Comparison of ENCODE assay signal across 21 cellular contexts in the genomic region with DNA sequence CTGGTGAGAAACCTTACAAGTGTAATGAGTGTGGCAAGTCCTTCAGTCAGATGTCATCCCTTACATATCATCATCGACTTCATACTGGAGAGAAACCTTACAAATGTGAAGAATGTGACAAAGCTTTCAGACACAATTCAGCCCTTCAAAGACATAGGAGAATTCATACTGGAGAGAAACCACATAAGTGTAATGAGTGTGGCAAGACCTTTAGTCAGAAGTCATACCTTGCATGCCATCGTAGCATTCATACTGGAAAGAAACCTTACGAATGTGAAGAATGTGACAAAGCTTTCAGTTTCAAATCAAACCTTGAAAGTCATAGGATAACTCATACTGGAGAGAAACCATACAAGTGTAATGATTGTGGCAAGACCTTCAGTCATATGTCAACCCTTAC.
"Had no signal": no experiment of that assay in that cellular context is flagged by ENCODE, and none has a peak within 500 bp of the region (broad histone marks: within the 10 kb centered on the region; RNA-seq: fewer than 3 reads in every experiment).

No MANE protein-coding gene starts in this region.

- ATAC-seq: activated CD8-positive, alpha-beta T cell treated with anti-CD3 and anti-CD28 coated beads for 36 hours; activated T-cell treated with anti-CD3 and anti-CD28 coated beads, Interleukin-2, amount 50 U/mL, for 4 hours; body of pancreas; gastroesophageal sphincter; mucosa of descending colon; right cardiac atrium had no signal

- H3K27me3 ChIP-seq: body of pancreas, colonic mucosa, gastroesophageal sphincter, hepatocyte, spleen, suprapubic skin, tibial artery had no signal

- H3K27ac ChIP-seq: body of pancreas, colonic mucosa, gastroesophageal sphincter, hepatocyte, left ventricle myocardium inferior, spleen, suprapubic skin, tibial artery, VCaP had no signal

- H3K4me3 ChIP-seq: body of pancreas, colonic mucosa, gastroesophageal sphincter, hepatocyte, left ventricle myocardium inferior, mucosa of descending colon, spleen, suprapubic skin, tibial artery had no signal

- DNase-seq: activated CD4-positive, alpha-beta T cell treated with anti-CD3 and anti-CD28 coated beads, Interleukin-2, amount 10 ng/mL, durations not matched to agents 7 days and 5 days; activated CD8-positive, alpha-beta T cell treated with anti-CD3 and anti-CD28 coated beads for 36 hours; activated T-cell treated with anti-CD3 and anti-CD28 coated beads, Interleukin-2, amount 50 U/mL, for 4 hours; anterior cingulate cortex; body of pancreas; colonic mucosa; effector CD8-positive, alpha-beta T cell; erythroblast; islet precursor cell; left ventricle myocardium inferior; mucosa of descending colon; posterior cingulate gyrus; right cardiac atrium; spleen; stimulated activated naive CD4-positive, alpha-beta T cell; T-helper 9 cell; tibial artery had no signal

- H3K4me1 ChIP-seq: body of pancreas, colonic mucosa, gastroesophageal sphincter, left ventricle myocardium inferior, spleen, suprapubic skin, tibial artery had no signal

- H3K4me2 ChIP-seq: hepatocyte had no signal

- H2AFZ ChIP-seq: hepatocyte had no signal

- H3K79me2 ChIP-seq: hepatocyte had no signal
